8 cellular contexts compared by ENCODE assay signal in genomic region chr9:17462869-17463464, GRCh38.
DNase-seq lines count a peak whose midpoint lies in the region; ATAC-seq and TF ChIP-seq lines count a peak whose summit lies in the region.

No MANE protein-coding gene starts in this region.

- no peak overlapping the region for H3K9ac ChIP-seq in neural progenitor cell

- no peak overlapping the region for H3K27ac Mint-ChIP-seq in neural progenitor cell

- H3F3A ChIP-seq in neural progenitor cell (ENCODE audit: low read depth): no peaks in the 10 kb centered on the region

- H3K4me3 ChIP-seq in epithelial cell of proximal tubule (ENCODE audit: low read depth, low read length) (no peak overlapping the region), neural progenitor cell (no peak overlapping the region)

- H3K9me3 Mint-ChIP-seq in neural progenitor cell: no peaks in the 10 kb centered on the region

- H3K36me3 Mint-ChIP-seq in neural progenitor cell: peaks cover 3% of the 10 kb centered on the region

- H3K4me3 Mint-ChIP-seq in neural progenitor cell: no peak overlapping the region

- H3K4me1 Mint-ChIP-seq in neural progenitor cell: peaks cover 9% of the 10 kb centered on the region

- TF ChIP-seq CTCF in LNCAP (IDR thresholded peaks at IDR 0.05): peak; percentile 79
- TF ChIP-seq CTCF in epithelial cell of proximal tubule (conservative IDR thresholded peaks at IDR 0.05; ENCODE audit: low read depth, low read length): peak; percentile 76
- peak; percentile 94 for TF ChIP-seq CTCF in neural progenitor cell (IDR thresholded peaks at IDR 0.05)

- H3K36me3 ChIP-seq in neural progenitor cell: no peaks in the 10 kb centered on the region

- no peak overlapping the region for H3K4me2 ChIP-seq in neural progenitor cell

- H3K4me1 ChIP-seq in neural progenitor cell: no peaks in the 10 kb centered on the region

- no peaks in the 10 kb centered on the region for H3K27me3 ChIP-seq in neural progenitor cell

- H3K79me2 ChIP-seq in neural progenitor cell (ENCODE audit: low read depth): no peaks in the 10 kb centered on the region

- H3K27ac ChIP-seq in neural progenitor cell: no peak overlapping the region

- H3K9me3 ChIP-seq in neural progenitor cell (ENCODE audit: low read depth): no peaks in the 10 kb centered on the region

- H4K20me1 ChIP-seq in neural progenitor cell (ENCODE audit: low read depth): no peaks in the 10 kb centered on the region

- no peak overlapping the region for H2AFZ ChIP-seq in neural progenitor cell (replicated peaks)

- peak; percentile 7 for DNase-seq in DMS79 (lab: John Stamatoyannopoulos, UW)
- DNase-seq in RPMI8226: peak; percentile 59
- DNase-seq in epithelial cell of proximal tubule (ENCODE audit: low read depth): peak; percentile 9
- peak; percentile 68 for DNase-seq in neural progenitor cell (ENCODE audit: low spot score)
- no peak for DNase-seq in T1000 (lab: John Stamatoyannopoulos, UW)

- H3K27me3 Mint-ChIP-seq in neural progenitor cell (ENCODE audit: insufficient read depth, low read depth): no peaks in the 10 kb centered on the region

- ATAC-seq in GM19035 (IDR thresholded peaks at IDR 0.05; ENCODE audit: unreplicated experiment): peak; percentile 73
- ATAC-seq in activated CD4-positive, CD25-positive, alpha-beta regulatory T cell treated with anti-CD3 and anti-CD28 coated beads, Interleukin-2, amount 50 U/mL, for 24 hours: no peak
